ENCODE assay signal across 1 cellular context in genomic region chr4:17664755-17665154, GRCh38.
TF ChIP-seq lines count a peak whose summit lies in the region.

No MANE protein-coding gene starts in this region.

TF ChIP-seq in GM12878, 131 proteins besides CTCF, POLR2A, EP300 and RAD21 (continued from another document):
- no peak for TF ChIP-seq KDM1A (IDR thresholded peaks at IDR 0.05; ENCODE audit: borderline replicate concordance)
- peak; percentile 87 for TF ChIP-seq MEF2B (IDR thresholded peaks at IDR 0.05; ENCODE audit: partially characterized antibody, poor library complexity, severe bottlenecking)
- peak; percentile 26 to 46; a peak in 3 of 4 replicates for TF ChIP-seq IKZF2 (IDR thresholded peaks at IDR 0.05)
- no peak for TF ChIP-seq SMAD1 (IDR thresholded peaks at IDR 0.05; ENCODE audit: low read depth, partially characterized antibody)
- TF ChIP-seq IRF5 (IDR thresholded peaks at IDR 0.05; ENCODE audit: borderline replicate concordance): no peak
- no peak for TF ChIP-seq NFIC (IDR thresholded peaks at IDR 0.05; ENCODE audit: low read depth, low read length)
- no peak for TF ChIP-seq E2F8 (IDR thresholded peaks at IDR 0.05; ENCODE audit: low read depth, partially characterized antibody)
- no peak for TF ChIP-seq REST (IDR thresholded peaks at IDR 0.05; ENCODE audit: low read depth, low read length)
- TF ChIP-seq ELK1 (IDR thresholded peaks at IDR 0.05; ENCODE audit: low read depth, low read length): no peak
